Comparison of ENCODE assay signal across 1 cellular context in genomic region chr14:105398726-105399440, GRCh38.
TF ChIP-seq lines count a peak whose summit lies in the region.

No MANE protein-coding gene starts in this region.

TF ChIP-seq in HepG2, 621 proteins besides CTCF, POLR2A, EP300 and RAD21 (continued from another document and continues in another):
- TF ChIP-seq TBL1XR1 (IDR thresholded peaks at IDR 0.05; ENCODE audit: borderline replicate concordance, low read length, partially characterized antibody) (no peak), PRDM4 (CRISPR knock-in tag; IDR thresholded peaks at IDR 0.05; ENCODE audit: borderline replicate concordance) (no peak), GFI1 (CRISPR knock-in tag; IDR thresholded peaks at IDR 0.05; ENCODE audit: borderline replicate concordance) (peak; percentile 41; the same call in 1 of the 2 replicates), MAFG (CRISPR knock-in tag; IDR thresholded peaks at IDR 0.05) (0 out of 2 replicates have a peak, but pooled peaks have one; percentile 33), ZNF772 (CRISPR knock-in tag; IDR thresholded peaks at IDR 0.05) (peak; percentile 31; the same call in 1 of the 2 replicates), GPBP1L1 (CRISPR knock-in tag; IDR thresholded peaks at IDR 0.05) (no peak), ZBTB33 (CRISPR knock-in tag; IDR thresholded peaks at IDR 0.05) (no peak), ZBTB40 (IDR thresholded peaks at IDR 0.05) (no peak), ZBTB40 (CRISPR knock-in tag; IDR thresholded peaks at IDR 0.05) (peak; percentile 53; the same call in 1 of the 2 replicates), HDAC6 (IDR thresholded peaks at IDR 0.05; ENCODE audit: low read depth, low read length) (no peak), ZGPAT (CRISPR knock-in tag; IDR thresholded peaks at IDR 0.05) (peak; percentile 76; the same call in 1 of the 2 replicates), NCOA1 (CRISPR knock-in tag; IDR thresholded peaks at IDR 0.05) (no peak; the same call in 1 of the 2 replicates), GMEB1 (CRISPR knock-in tag; IDR thresholded peaks at IDR 0.05; ENCODE audit: borderline replicate concordance) (peak; percentile 63; the same call in 1 of the 2 replicates), ATF7-NPFF (CRISPR knock-in tag; IDR thresholded peaks at IDR 0.05; ENCODE audit: low read depth) (no peak; the same call in 1 of the 2 replicates), GATA4 (IDR thresholded peaks at IDR 0.05; ENCODE audit: borderline replicate concordance, low read depth) (no peak), ARID4A (CRISPR knock-in tag; IDR thresholded peaks at IDR 0.05; ENCODE audit: borderline replicate concordance) (peak; percentile 81), ZNF790 (CRISPR knock-in tag; IDR thresholded peaks at IDR 0.05; ENCODE audit: borderline replicate concordance) (no peak), MLXIP (CRISPR knock-in tag; IDR thresholded peaks at IDR 0.05; ENCODE audit: borderline replicate concordance) (no peak), HOMEZ (CRISPR knock-in tag; IDR thresholded peaks at IDR 0.05; ENCODE audit: low read depth) (no peak), ZNF530 (CRISPR knock-in tag; IDR thresholded peaks at IDR 0.05; ENCODE audit: low read depth) (no peak)
